ENCODE assay signal across 1 cellular context in the genomic region with DNA sequence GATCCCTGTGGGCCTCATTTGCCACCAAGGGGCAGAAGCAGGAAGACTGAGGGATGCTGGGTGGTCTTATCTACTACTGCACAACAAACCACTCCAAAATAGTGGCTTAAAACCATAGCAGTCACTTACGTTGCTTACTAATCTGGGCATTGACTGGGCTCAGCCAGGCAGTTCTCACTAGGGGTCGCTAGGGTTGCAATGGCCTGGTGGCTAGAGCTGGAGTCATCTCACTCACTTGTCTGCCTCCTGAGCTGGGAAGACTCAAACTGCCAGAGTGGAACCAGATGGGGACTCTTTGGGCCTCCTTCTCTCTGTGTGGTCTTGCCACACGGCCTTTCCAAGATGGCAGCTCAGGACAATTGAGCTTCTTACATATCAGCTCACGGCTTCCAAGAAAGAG.
TF ChIP-seq lines count a peak whose summit lies in the region.

No MANE protein-coding gene starts in this region.

TF ChIP-seq in GM23338, 12 proteins besides CTCF, POLR2A, EP300 and RAD21:
- TF ChIP-seq EZH2 (IDR thresholded peaks at IDR 0.05; ENCODE audit: low read depth, unreplicated experiment) = no peak
- TF ChIP-seq, protein P1, sequence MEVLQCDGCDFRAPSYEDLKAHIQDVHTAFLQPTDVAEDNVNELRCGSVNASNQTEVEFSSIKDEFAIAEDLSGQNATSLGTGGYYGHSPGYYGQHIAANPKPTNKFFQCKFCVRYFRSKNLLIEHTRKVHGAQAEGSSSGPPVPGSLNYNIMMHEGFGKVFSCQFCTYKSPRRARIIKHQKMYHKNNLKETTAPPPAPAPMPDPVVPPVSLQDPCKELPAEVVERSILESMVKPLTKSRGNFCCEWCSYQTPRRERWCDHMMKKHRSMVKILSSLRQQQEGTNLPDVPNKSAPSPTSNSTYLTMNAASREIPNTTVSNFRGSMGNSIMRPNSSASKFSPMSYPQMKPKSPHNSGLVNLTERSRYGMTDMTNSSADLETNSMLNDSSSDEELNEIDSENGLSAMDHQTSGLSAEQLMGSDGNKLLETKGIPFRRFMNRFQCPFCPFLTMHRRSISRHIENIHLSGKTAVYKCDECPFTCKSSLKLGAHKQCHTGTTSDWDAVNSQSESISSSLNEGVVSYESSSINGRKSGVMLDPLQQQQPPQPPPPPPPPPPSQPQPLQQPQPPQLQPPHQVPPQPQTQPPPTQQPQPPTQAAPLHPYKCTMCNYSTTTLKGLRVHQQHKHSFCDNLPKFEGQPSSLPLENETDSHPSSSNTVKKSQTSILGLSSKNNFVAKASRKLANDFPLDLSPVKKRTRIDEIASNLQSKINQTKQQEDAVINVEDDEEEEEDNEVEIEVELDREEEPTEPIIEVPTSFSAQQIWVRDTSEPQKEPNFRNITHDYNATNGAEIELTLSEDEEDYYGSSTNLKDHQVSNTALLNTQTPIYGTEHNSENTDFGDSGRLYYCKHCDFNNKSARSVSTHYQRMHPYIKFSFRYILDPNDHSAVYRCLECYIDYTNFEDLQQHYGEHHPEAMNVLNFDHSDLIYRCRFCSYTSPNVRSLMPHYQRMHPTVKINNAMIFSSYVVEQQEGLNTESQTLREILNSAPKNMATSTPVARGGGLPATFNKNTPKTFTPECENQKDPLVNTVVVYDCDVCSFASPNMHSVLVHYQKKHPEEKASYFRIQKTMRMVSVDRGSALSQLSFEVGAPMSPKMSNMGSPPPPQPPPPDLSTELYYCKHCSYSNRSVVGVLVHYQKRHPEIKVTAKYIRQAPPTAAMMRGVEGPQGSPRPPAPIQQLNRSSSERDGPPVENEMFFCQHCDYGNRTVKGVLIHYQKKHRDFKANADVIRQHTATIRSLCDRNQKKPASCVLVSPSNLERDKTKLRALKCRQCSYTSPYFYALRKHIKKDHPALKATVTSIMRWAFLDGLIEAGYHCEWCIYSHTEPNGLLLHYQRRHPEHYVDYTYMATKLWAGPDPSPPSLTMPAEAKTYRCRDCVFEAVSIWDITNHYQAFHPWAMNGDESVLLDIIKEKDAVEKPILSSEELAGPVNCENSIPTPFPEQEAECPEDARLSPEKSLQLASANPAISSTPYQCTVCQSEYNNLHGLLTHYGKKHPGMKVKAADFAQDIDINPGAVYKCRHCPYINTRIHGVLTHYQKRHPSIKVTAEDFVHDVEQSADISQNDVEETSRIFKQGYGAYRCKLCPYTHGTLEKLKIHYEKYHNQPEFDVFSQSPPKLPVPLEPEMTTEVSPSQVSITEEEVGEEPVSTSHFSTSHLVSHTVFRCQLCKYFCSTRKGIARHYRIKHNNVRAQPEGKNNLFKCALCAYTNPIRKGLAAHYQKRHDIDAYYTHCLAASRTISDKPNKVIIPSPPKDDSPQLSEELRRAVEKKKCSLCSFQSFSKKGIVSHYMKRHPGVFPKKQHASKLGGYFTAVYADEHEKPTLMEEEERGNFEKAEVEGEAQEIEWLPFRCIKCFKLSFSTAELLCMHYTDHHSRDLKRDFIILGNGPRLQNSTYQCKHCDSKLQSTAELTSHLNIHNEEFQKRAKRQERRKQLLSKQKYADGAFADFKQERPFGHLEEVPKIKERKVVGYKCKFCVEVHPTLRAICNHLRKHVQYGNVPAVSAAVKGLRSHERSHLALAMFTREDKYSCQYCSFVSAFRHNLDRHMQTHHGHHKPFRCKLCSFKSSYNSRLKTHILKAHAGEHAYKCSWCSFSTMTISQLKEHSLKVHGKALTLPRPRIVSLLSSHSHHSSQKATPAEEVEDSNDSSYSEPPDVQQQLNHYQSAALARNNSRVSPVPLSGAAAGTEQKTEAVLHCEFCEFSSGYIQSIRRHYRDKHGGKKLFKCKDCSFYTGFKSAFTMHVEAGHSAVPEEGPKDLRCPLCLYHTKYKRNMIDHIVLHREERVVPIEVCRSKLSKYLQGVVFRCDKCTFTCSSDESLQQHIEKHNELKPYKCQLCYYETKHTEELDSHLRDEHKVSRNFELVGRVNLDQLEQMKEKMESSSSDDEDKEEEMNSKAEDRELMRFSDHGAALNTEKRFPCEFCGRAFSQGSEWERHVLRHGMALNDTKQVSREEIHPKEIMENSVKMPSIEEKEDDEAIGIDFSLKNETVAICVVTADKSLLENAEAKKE (CRISPR knock-in tag; IDR thresholded peaks at IDR 0.05) = no peak
- TF ChIP-seq, protein P2, sequence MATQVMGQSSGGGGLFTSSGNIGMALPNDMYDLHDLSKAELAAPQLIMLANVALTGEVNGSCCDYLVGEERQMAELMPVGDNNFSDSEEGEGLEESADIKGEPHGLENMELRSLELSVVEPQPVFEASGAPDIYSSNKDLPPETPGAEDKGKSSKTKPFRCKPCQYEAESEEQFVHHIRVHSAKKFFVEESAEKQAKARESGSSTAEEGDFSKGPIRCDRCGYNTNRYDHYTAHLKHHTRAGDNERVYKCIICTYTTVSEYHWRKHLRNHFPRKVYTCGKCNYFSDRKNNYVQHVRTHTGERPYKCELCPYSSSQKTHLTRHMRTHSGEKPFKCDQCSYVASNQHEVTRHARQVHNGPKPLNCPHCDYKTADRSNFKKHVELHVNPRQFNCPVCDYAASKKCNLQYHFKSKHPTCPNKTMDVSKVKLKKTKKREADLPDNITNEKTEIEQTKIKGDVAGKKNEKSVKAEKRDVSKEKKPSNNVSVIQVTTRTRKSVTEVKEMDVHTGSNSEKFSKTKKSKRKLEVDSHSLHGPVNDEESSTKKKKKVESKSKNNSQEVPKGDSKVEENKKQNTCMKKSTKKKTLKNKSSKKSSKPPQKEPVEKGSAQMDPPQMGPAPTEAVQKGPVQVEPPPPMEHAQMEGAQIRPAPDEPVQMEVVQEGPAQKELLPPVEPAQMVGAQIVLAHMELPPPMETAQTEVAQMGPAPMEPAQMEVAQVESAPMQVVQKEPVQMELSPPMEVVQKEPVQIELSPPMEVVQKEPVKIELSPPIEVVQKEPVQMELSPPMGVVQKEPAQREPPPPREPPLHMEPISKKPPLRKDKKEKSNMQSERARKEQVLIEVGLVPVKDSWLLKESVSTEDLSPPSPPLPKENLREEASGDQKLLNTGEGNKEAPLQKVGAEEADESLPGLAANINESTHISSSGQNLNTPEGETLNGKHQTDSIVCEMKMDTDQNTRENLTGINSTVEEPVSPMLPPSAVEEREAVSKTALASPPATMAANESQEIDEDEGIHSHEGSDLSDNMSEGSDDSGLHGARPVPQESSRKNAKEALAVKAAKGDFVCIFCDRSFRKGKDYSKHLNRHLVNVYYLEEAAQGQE (IDR thresholded peaks at IDR 0.05; ENCODE audit: unreplicated experiment) = no peak
